ENCODE assay signal across 8 cellular contexts in genomic region chr11:96426356-96427103, GRCh38. TPM values are rescaled to one million over a fixed set of nuclear protein-coding genes. Genes with fewer than 3 reads are reported as not detected.
A peak's percentile ranks its signal among the peaks of the same experiment; 100 is the strongest.
DNase-seq lines count a peak whose midpoint lies in the region; ATAC-seq and TF ChIP-seq lines count a peak whose summit lies in the region.

No MANE protein-coding gene starts in this region.

- intact Hi-C loops in left colon (cut with DNase I, micrococcal nuclease), result loop anchor here in 1 of 2 donors (10.0 kb wide), 1 partner anchor 582 kb away; no protein-coding TSS in a partner anchor

- H3K27ac ChIP-seq in upper lobe of left lung, result no peak overlapping the region

- no peaks in the 10 kb centered on the region for H3K27me3 ChIP-seq in upper lobe of left lung

- no peaks in the 10 kb centered on the region for H3K36me3 ChIP-seq in upper lobe of left lung

- ATAC-seq in HG02852 (IDR thresholded peaks at IDR 0.05; ENCODE audit: unreplicated experiment) (peak; percentile 68), left colon (peak; percentile 65), upper lobe of left lung (ENCODE audit: low FRiP score in 2 of 2) (peak in 1 of 2 donors; percentile 83)

- TF ChIP-seq EP300 in upper lobe of left lung (IDR thresholded peaks at IDR 0.05), result no peak

- TF ChIP-seq POLR2A in upper lobe of left lung (IDR thresholded peaks at IDR 0.05), result no peak

- no peak overlapping the region for H3K4me3 ChIP-seq in upper lobe of left lung

- 21 to 32% methylated on average over 8 of the region's 8 CpGs for whole genome bisulfite sequencing in upper lobe of left lung, 2 donors

- DNase-seq in NCI-H510A treated with DMSO at 0.1 percent for 48 hours (lab: John Stamatoyannopoulos, UW) (peak; percentile 63), NCI-H510A (lab: John Stamatoyannopoulos, UW) (no peak), NCI-H460 (ENCODE audit: extremely low read depth, low read depth) (peak; percentile 21), left colon (no peak), upper lobe of left lung (no peak)
- peak; percentile 46 for DNase-seq in central memory CD4-positive, alpha-beta T cell
- DNase-seq in activated naive CD4-positive, alpha-beta T cell treated with anti-CD3 and anti-CD28 coated beads, Interleukin-2, amount 50 U/mL, for 16 hours, result no peak

- H3K9me3 ChIP-seq in upper lobe of left lung, result no peaks in the 10 kb centered on the region

- peak; percentile 32 to 68 (median 56) for TF ChIP-seq CTCF in upper lobe of left lung (IDR thresholded peaks at IDR 0.05)

- no peaks in the 10 kb centered on the region for H3K4me1 ChIP-seq in upper lobe of left lung

RNA-seq across cellular contexts. Expression of gene JRKL, which starts 36.7 kb away (rescaled TPM):
- total RNA-seq in NCI-H460 (2014; rRNA removed; shearing (Covaris generic)), result 7.2 and 8.3 TPM in 2 replicates
- polyA plus RNA-seq in NCI-H460 (2014; cell fraction: nucleus; rRNA removed), result 8.9 and 11.8 TPM in 2 replicates
- total RNA-seq in left colon (1 to 10 TPM; 8.8 to 9.0 TPM), upper lobe of left lung (10 to 100 TPM in 2 of 6 donors, 1 to 10 TPM in 4; 2.8 to 18.7 (median 7.8) TPM)

RNA-seq across cellular contexts. Expression of gene CCDC82, which starts 36.8 kb away (rescaled TPM):
- total RNA-seq in NCI-H460 (2014; rRNA removed; shearing (Covaris generic)), result 8.7 and 16.3 TPM in 2 replicates
- 39.0 and 46.6 TPM in 2 replicates for polyA plus RNA-seq in NCI-H460 (2014; cell fraction: nucleus; rRNA removed)
- total RNA-seq in left colon, result 10 to 100 TPM; 13.6 to 23.6 TPM
- total RNA-seq in upper lobe of left lung, result 100 to 1,000 TPM in 1 of 6 donors, 10 to 100 TPM in 5; 21.0 to 116 (median 32.9) TPM

Comparison
In these comparisons a context has a peak if more than half of its experiments do, and no peak if none do; other contexts are left out.
1. DNase-seq: peak in NCI-H510A treated with DMSO at 0.1 percent for 48 hours (single experiment), NCI-H460 (single experiment) and central memory CD4-positive, alpha-beta T cell (single experiment); none in NCI-H510A (single experiment), left colon (0 of 2), upper lobe of left lung (0 of 2) and activated naive CD4-positive, alpha-beta T cell treated with anti-CD3 and anti-CD28 coated beads, Interleukin-2, amount 50 U/mL, for 16 hours (single experiment).